In genomic region chr6:14732226-14732844, GRCh38 we compare ENCODE assay signal across 15 cellular contexts.
DNase-seq lines count a peak whose midpoint lies in the region; ATAC-seq lines count a peak whose summit lies in the region.
"Had no signal": no experiment of that assay in that cellular context is flagged by ENCODE, and none has a peak within 500 bp of the region (broad histone marks: within the 10 kb centered on the region; RNA-seq: fewer than 3 reads in every experiment).

No MANE protein-coding gene starts in this region.

- no peaks in the 10 kb centered on the region for H3K27me3 Mint-ChIP-seq in activated naive CD4-positive, alpha-beta T cell treated with anti-CD3 and anti-CD28 coated beads for 36 hours (ENCODE audit: low read depth)

- H3K27ac ChIP-seq in esophagus (ENCODE audit: low read depth in 2 of 2, low read length in 1 of 2): peak overlapping the region; percentile 86 to 88
- H3K27ac ChIP-seq: HL-60, prostate gland had no signal

- H3K4me3 Mint-ChIP-seq in activated naive CD4-positive, alpha-beta T cell treated with anti-CD3 and anti-CD28 coated beads for 36 hours: peak overlapping the region; percentile 43

- DNase-seq in activated naive CD4-positive, alpha-beta T cell treated with anti-CD3 and anti-CD28 coated beads for 36 hours: no peak
- no peak for DNase-seq in activated naive CD4-positive, alpha-beta T cell treated with Interleukin-2 at 50 U/mL for 16 hours
- DNase-seq in activated CD4-positive, alpha-beta T cell treated with anti-CD3 and anti-CD28 coated beads, Interleukin-2, amount 50 U/mL, for 48 hours: peak; percentile 24 to 26
- DNase-seq in stimulated activated naive CD8-positive, alpha-beta T cell treated with anti-CD3 and anti-CD28 coated beads, Interleukin-15, Interleukin-2, amounts not matched to agents 100 U/mL and 50 U/mL, for 24 hours: peak; percentile 14
- DNase-seq in NAMALWA (ENCODE audit: low spot score): no peak
- DNase-seq: cortex of kidney, DND-41, NCI-H2107, SK-N-SH had no signal

- CTCF ChIA-PET in activated naive CD4-positive, alpha-beta T cell treated with anti-CD3 and anti-CD28 coated beads for 36 hours (lab: Charles Lee): interaction anchor here (0.8 to 2.0 kb wide), 3 partner anchors 9 to 71 kb away, joined by 3 to 8 read pairs (median 3); no protein-coding TSS in a partner anchor

- WGBS in esophagus, 2 donors: 65 to 74% methylated on average over 4 of the region's 4 CpGs

- no peaks in the 10 kb centered on the region for H3K27me3 ChIP-seq in esophagus (ENCODE audit: control insufficient read depth in 1 of 2, insufficient read depth in 2 of 2, low read length in 2 of 2)

- no peaks in the 10 kb centered on the region for H3K9me3 ChIP-seq in esophagus (ENCODE audit: control insufficient read depth in 2 of 2, insufficient read depth in 1 of 2, low read depth in 1 of 2, low read length in 1 of 2)
- H3K9me3 ChIP-seq: prostate gland, SK-N-SH had no signal

- peaks cover 3% of the 10 kb centered on the region for H3K36me3 Mint-ChIP-seq in activated naive CD4-positive, alpha-beta T cell treated with anti-CD3 and anti-CD28 coated beads for 36 hours (ENCODE audit: low read depth)

- H3K4me1 Mint-ChIP-seq in activated naive CD4-positive, alpha-beta T cell treated with anti-CD3 and anti-CD28 coated beads for 36 hours (ENCODE audit: low read depth): peaks cover 96% of the 10 kb centered on the region

- H3K9me3 Mint-ChIP-seq in activated naive CD4-positive, alpha-beta T cell treated with anti-CD3 and anti-CD28 coated beads for 36 hours: no peaks in the 10 kb centered on the region

- H3K4me3 ChIP-seq in esophagus (ENCODE audit: low read depth in 1 of 2, low read length in 2 of 2): no peak overlapping the region
- H3K4me3 ChIP-seq: GM12878, prostate gland had no signal

- no peaks in the 10 kb centered on the region for H3K36me3 ChIP-seq in esophagus (ENCODE audit: control insufficient read depth in 2 of 2, insufficient read depth in 2 of 2, low read length in 1 of 2)
- H3K36me3 ChIP-seq: prostate gland had no signal

- intact Hi-C loops in activated naive CD4-positive, alpha-beta T cell treated with anti-CD3 and anti-CD28 coated beads for 36 hours (cut with micrococcal nuclease): loop anchor here (1.0 to 10.0 kb wide), 12 partner anchors 10 to 1592 kb away; no protein-coding TSS in a partner anchor

- peak overlapping the region; percentile 96 for H3K27ac Mint-ChIP-seq in activated naive CD4-positive, alpha-beta T cell treated with anti-CD3 and anti-CD28 coated beads for 36 hours

- ATAC-seq in stimulated activated naive CD8-positive, alpha-beta T cell treated with anti-CD3 and anti-CD28 coated beads, Interleukin-15, Interleukin-2, amounts not matched to agents 100 U/mL and 50 U/mL, for 24 hours: no peak
- no peak for ATAC-seq in HG02623 (IDR thresholded peaks at IDR 0.05; ENCODE audit: unreplicated experiment)
- no peak for ATAC-seq in HG03442 (IDR thresholded peaks at IDR 0.05; ENCODE audit: unreplicated experiment)
- ATAC-seq: GM12878 had no signal

- H3K4me1 ChIP-seq in esophagus (ENCODE audit: control insufficient read depth in 2 of 2, insufficient read depth in 2 of 2, low read length in 1 of 2): no peaks in the 10 kb centered on the region
- H3K4me1 ChIP-seq: prostate gland had no signal

Comparison
In these comparisons a context has a peak if more than half of its experiments do, and no peak if none do; other contexts are left out.
1. DNase-seq: peak in activated CD4-positive, alpha-beta T cell treated with anti-CD3 and anti-CD28 coated beads, Interleukin-2, amount 50 U/mL, for 48 hours (2 of 2) and stimulated activated naive CD8-positive, alpha-beta T cell treated with anti-CD3 and anti-CD28 coated beads, Interleukin-15, Interleukin-2, amounts not matched to agents 100 U/mL and 50 U/mL, for 24 hours (single experiment); none in activated naive CD4-positive, alpha-beta T cell treated with anti-CD3 and anti-CD28 coated beads for 36 hours (single experiment), activated naive CD4-positive, alpha-beta T cell treated with Interleukin-2 at 50 U/mL for 16 hours (single experiment) and NAMALWA (single experiment).